Comparison of ENCODE assay signal across 9 cellular contexts in the genomic region with DNA sequence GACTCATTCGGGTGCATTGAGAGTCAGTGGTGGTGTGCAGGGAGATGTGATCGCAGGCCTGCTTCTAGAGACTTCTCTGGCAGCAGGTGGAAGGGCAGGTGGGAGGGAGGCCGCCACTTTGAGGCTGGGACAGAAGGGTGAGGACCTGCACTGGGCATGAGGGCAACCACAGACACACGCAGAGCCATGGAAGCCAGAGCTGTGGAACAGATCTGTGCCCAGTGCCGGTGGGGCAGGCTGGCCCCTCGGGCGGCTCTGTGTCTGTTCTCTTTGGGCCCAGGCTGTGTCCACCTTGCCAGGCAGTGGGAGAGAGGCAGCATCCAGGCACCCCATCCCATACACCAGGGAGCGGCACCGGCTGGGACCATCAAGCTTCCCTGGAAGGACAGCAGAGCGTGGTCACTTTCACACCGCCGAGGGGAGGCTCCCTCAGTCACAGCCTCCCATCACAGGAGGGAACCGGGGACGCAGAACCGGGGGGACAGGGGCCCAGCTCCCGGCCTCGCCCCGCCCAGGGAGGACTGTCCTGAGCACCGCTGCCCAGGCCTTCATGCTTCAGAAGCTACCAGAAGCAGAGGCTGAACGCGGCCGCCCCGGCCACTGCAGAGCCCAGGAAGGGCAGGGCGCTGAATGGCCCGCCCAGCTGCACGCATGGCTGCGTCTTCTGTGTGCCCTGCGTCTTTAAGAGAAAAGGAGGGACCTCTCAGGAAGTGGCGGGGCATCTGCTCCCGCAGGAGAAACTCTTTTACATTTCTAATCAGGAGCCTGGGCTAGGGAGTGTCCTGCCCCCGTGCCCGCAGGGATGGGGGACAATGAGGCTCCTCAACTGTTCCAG. TPM values are rescaled to one million over a fixed set of nuclear protein-coding genes. Genes with fewer than 3 reads are reported as not detected.
DNase-seq lines count a peak whose midpoint lies in the region; ATAC-seq and TF ChIP-seq lines count a peak whose summit lies in the region.
"Had no signal": no experiment of that assay in that cellular context is flagged by ENCODE, and none has a peak within 500 bp of the region (broad histone marks: within the 10 kb centered on the region; RNA-seq: fewer than 3 reads in every experiment).

No MANE protein-coding gene starts in this region.

- no peak overlapping the region for H3K4me3 ChIP-seq in endodermal cell (ENCODE audit: low read length)
- peak overlapping the region; percentile 9 to 62 for H3K4me3 ChIP-seq in neuronal stem cell (ENCODE audit: low read length in 2 of 2)

- peak overlapping the region; percentile 30 for H2BK15ac ChIP-seq in neuronal stem cell (ENCODE audit: low read length)

- H4K91ac ChIP-seq in neuronal stem cell (ENCODE audit: low read depth, low read length, poor library complexity), result peak overlapping the region; percentile 19

- no peaks in the 10 kb centered on the region for H3K9me3 Mint-ChIP-seq in endodermal cell

- H3K36me3 ChIP-seq in endodermal cell (ENCODE audit: control insufficient read depth, insufficient read depth, low read length) (no peaks in the 10 kb centered on the region), neuronal stem cell (replicated peaks in 1 of 2; ENCODE audit: control insufficient read depth in 2 of 2, insufficient read depth in 2 of 2, low read length in 2 of 2) (peaks cover 0 to 23% of the 10 kb centered on the region in 2 donors)

- peak overlapping the region; percentile 78 for H2AFZ ChIP-seq in neuronal stem cell (ENCODE audit: low read length)

- H3K9ac ChIP-seq in endodermal cell (ENCODE audit: extremely low read depth, low read length, poor library complexity, severe bottlenecking), result no peak overlapping the region
- H3K9ac ChIP-seq in neuronal stem cell (ENCODE audit: low read depth, low read length, poor library complexity), result peak overlapping the region; percentile 38

- H2BK12ac ChIP-seq in neuronal stem cell (ENCODE audit: low read length), result peak overlapping the region; percentile 91

- H3K23ac ChIP-seq in neuronal stem cell (ENCODE audit: low read depth, low read length, poor library complexity), result peak overlapping the region; percentile 26

- H2BK120ac ChIP-seq in neuronal stem cell (ENCODE audit: low read depth, low read length), result peak overlapping the region; percentile 21

- no peaks in the 10 kb centered on the region for H3K9me3 ChIP-seq in endodermal cell (ENCODE audit: control insufficient read depth, low read length)
- no peaks in the 10 kb centered on the region for H3K9me3 ChIP-seq in neuronal stem cell (replicated peaks in 1 of 2; ENCODE audit: control insufficient read depth in 2 of 2, insufficient read depth in 1 of 2, low read depth in 1 of 2, low read length in 2 of 2)

- H3K27ac ChIP-seq in endodermal cell (ENCODE audit: low read depth, low read length) (peak overlapping the region; percentile 99), neuronal stem cell (replicated peaks; ENCODE audit: low read length) (peak overlapping the region; percentile 28)
- H3K27ac ChIP-seq: 22Rv1 had no signal

- peak overlapping the region; percentile 92 for H3K18ac ChIP-seq in neuronal stem cell (ENCODE audit: low read length)

- H4K8ac ChIP-seq in neuronal stem cell (ENCODE audit: low read depth, low read length), result no peak overlapping the region

- no peak for TF ChIP-seq POLR2A in GM18505 (IDR thresholded peaks at IDR 0.05; ENCODE audit: borderline replicate concordance, extremely low read depth, insufficient read depth, insufficient read length)

- no peak overlapping the region for H3K27ac Mint-ChIP-seq in endodermal cell

- H3K4me1 Mint-ChIP-seq in endodermal cell, result peaks cover 6% of the 10 kb centered on the region

- H3K27me3 ChIP-seq in endodermal cell (ENCODE audit: control insufficient read depth, insufficient read depth, low read length, poor library complexity, severe bottlenecking), result peaks cover 76% of the 10 kb centered on the region
- H3K27me3 ChIP-seq in neuronal stem cell (ENCODE audit: control insufficient read depth in 3 of 3, insufficient read depth in 3 of 3, low read depth in 1 of 3, low read length in 3 of 3), result peaks cover 0 to 25% (median 0%) of the 10 kb centered on the region in 3 experiments

- H3K36me3 Mint-ChIP-seq in endodermal cell (ENCODE audit: low read depth), result no peaks in the 10 kb centered on the region

- H3K4me1 ChIP-seq in endodermal cell (ENCODE audit: control insufficient read depth, insufficient read depth, low read length) (no peaks in the 10 kb centered on the region), neuronal stem cell (ENCODE audit: control insufficient read depth in 2 of 2, insufficient read depth in 1 of 2, low read depth in 1 of 2, low read length in 2 of 2) (peaks cover 17 to 39% of the 10 kb centered on the region in 2 donors)

- ATAC-seq in GM18505 (IDR thresholded peaks at IDR 0.05; ENCODE audit: unreplicated experiment) (no peak), HG02870 (IDR thresholded peaks at IDR 0.05; ENCODE audit: unreplicated experiment) (no peak)

- peak overlapping the region; percentile 35 for H2BK5ac ChIP-seq in neuronal stem cell (ENCODE audit: low read length)

- DNase-seq in DMS153 treated with DMSO at 0.1 percent for 48 hours (lab: John Stamatoyannopoulos, UW; ENCODE audit: unreplicated experiment), result peak; percentile 32
- DNase-seq in DMS153 (lab: John Stamatoyannopoulos, UW), result no peak
- DNase-seq in HT-29 (ENCODE audit: low spot score), result peak; percentile 63
- peak; percentile 66 for DNase-seq in endodermal cell
- no peak for DNase-seq in neuronal stem cell (ENCODE audit: low spot score)
- DNase-seq in NCI-H1694 (lab: John Stamatoyannopoulos, UW), result no peak

- H3K14ac ChIP-seq in neuronal stem cell (ENCODE audit: low read length), result peak overlapping the region; percentile 5

- H3K27me3 Mint-ChIP-seq in endodermal cell (ENCODE audit: insufficient read depth), result peaks cover 94% of the 10 kb centered on the region

- H3K79me1 ChIP-seq in neuronal stem cell (ENCODE audit: low read depth, low read length), result no peaks in the 10 kb centered on the region

- H3K4me2 ChIP-seq in neuronal stem cell (ENCODE audit: insufficient read depth, low read length, poor library complexity, severe bottlenecking), result peak overlapping the region; percentile 43

- H2AK5ac ChIP-seq in neuronal stem cell (ENCODE audit: low read depth, low read length), result peak overlapping the region; percentile 98

- no peak for TF ChIP-seq CTCF in endodermal cell (conservative IDR thresholded peaks at IDR 0.05)

- H3K4me3 Mint-ChIP-seq in endodermal cell, result peak overlapping the region; percentile 50

- H3K4ac ChIP-seq in neuronal stem cell (ENCODE audit: low read length), result no peak overlapping the region

- 54 to 60% methylated on average over 16 to 32 of the region's 32 CpGs for WGBS in endodermal cell (ENCODE audit: insufficient coverage in 1 of 2, insufficient read length in 1 of 2), 2 experiments
- no CpG with 5 or more reads among the region's 32 CpGs for WGBS in neuronal stem cell (ENCODE audit: extremely low coverage in 2 of 2, insufficient read length in 2 of 2, insufficient replicate concordance in 1 of 2), 2 donors

RNA-seq across cellular contexts. Expression of a gene that starts 32.1 kb away (rescaled TPM):
- total RNA-seq in HT-29 (2014; rRNA removed; shearing (Covaris generic)), result not detected in 2 replicates
- total RNA-seq in endodermal cell, result not detected
- polyA plus RNA-seq in endodermal cell (2013, experiment 1 of 2), result 16.1 TPM
- polyA plus RNA-seq in endodermal cell (2013, experiment 2 of 2), result 19.3 TPM
- polyA plus RNA-seq in neuronal stem cell (2013, experiment 1 of 2), result not detected
- not detected for polyA plus RNA-seq in neuronal stem cell (2013, experiment 2 of 2)

RNA-seq across cellular contexts. Expression of a gene that starts 56.3 kb away (rescaled TPM):
- not detected in 2 replicates for total RNA-seq in HT-29 (2014; rRNA removed; shearing (Covaris generic))
- under 1 TPM in 1 of 2 donors, not detected in 1; 0.33 TPM for total RNA-seq in endodermal cell
- 18.5 TPM for polyA plus RNA-seq in endodermal cell (2013, experiment 1 of 2)
- polyA plus RNA-seq in endodermal cell (2013, experiment 2 of 2), result 22.2 TPM
- not detected for polyA plus RNA-seq in neuronal stem cell (2013, experiment 1 of 2)
- not detected for polyA plus RNA-seq in neuronal stem cell (2013, experiment 2 of 2)

Comparison
In these comparisons a context has a peak if more than half of its experiments do, and no peak if none do; other contexts are left out.
1. DNase-seq: peak in DMS153 treated with DMSO at 0.1 percent for 48 hours (single experiment), HT-29 (single experiment) and endodermal cell (single experiment); none in DMS153 (single experiment), neuronal stem cell (single experiment) and NCI-H1694 (single experiment).